ENCODE assay signal across 28 cellular contexts in genomic region chr6:24778878-24779277, GRCh38. TPM values are rescaled to one million over a fixed set of nuclear protein-coding genes. Genes with fewer than 3 reads are reported as not detected.
DNase-seq lines count a peak whose midpoint lies in the region; ATAC-seq, FAIRE-seq and TF ChIP-seq lines count a peak whose summit lies in the region.
"Had no signal": no experiment of that assay in that cellular context is flagged by ENCODE, and none has a peak within 500 bp of the region (broad histone marks: within the 10 kb centered on the region; RNA-seq: fewer than 3 reads in every experiment).

No MANE protein-coding gene starts in this region.

- H3K4me2 ChIP-seq in IMR-90 (ENCODE audit: low read depth, low read length), result no peak overlapping the region

- no peak overlapping the region for H3K18ac ChIP-seq in IMR-90 (ENCODE audit: low read depth, low read length)

- no peak overlapping the region for H3K4me3 ChIP-seq in IMR-90 (ENCODE audit: insufficient read depth, low read depth, low read length)
- no peak overlapping the region for H3K4me3 ChIP-seq in CD8-positive, alpha-beta memory T cell (ENCODE audit: low read length)
- H3K4me3 ChIP-seq: heart right ventricle, lung had no signal

- intact Hi-C loops in activated CD8-positive, alpha-beta T cell treated with anti-CD3 and anti-CD28 coated beads for 36 hours (cut with micrococcal nuclease), result no loop called here
- intact Hi-C loops in IMR-90 (cut with micrococcal nuclease), result loop anchor here (5.0 kb wide), 2 partner anchors 73 to 233 kb away; no protein-coding TSS in a partner anchor

- dilution Hi-C loops in IMR-90 (cut with HindIII; ENCODE audit: low sequenced_read_pairs, unreplicated experiment), result no loop called here

- H2AK5ac ChIP-seq in IMR-90 (ENCODE audit: low read depth, low read length), result no peak overlapping the region

- CTCF ChIA-PET in activated CD8-positive, alpha-beta T cell treated with anti-CD3 and anti-CD28 coated beads, Interleukin-2, amount 10 ng/mL, durations not matched to agents 7 days and 5 days (lab: Charles Lee), result interaction anchor here (1.5 kb wide), 1 partner anchor 213 kb away, joined by 5 read pairs; no protein-coding TSS in a partner anchor
- CTCF ChIA-PET in activated CD8-positive, alpha-beta T cell treated with anti-CD3 and anti-CD28 coated beads for 36 hours (lab: Charles Lee), result interaction anchor here (0.6 to 1.8 kb wide), 4 partner anchors 10 to 291 kb away, joined by 3 to 8 read pairs (median 3); no protein-coding TSS in a partner anchor
- CTCF ChIA-PET in IMR-90 (lab: Yijun Ruan, JAX), result no interaction called here
- CTCF ChIA-PET in CD8-positive, alpha-beta memory T cell (lab: Charles Lee), result interaction anchor here (1.4 kb wide), 1 partner anchor 239 kb away, joined by 3 read pairs; no protein-coding TSS in a partner anchor

- peak overlapping the region; percentile 31 for H2BK5ac ChIP-seq in IMR-90 (ENCODE audit: low read depth, low read length, poor library complexity, severe bottlenecking)

- H3K9me3 Mint-ChIP-seq in activated CD8-positive, alpha-beta T cell treated with anti-CD3 and anti-CD28 coated beads, Interleukin-2, amount 10 ng/mL, durations not matched to agents 7 days and 5 days (ENCODE audit: insufficient read depth), result no peaks in the 10 kb centered on the region
- H3K9me3 Mint-ChIP-seq in activated CD8-positive, alpha-beta T cell treated with anti-CD3 and anti-CD28 coated beads for 36 hours, result no peaks in the 10 kb centered on the region
- H3K9me3 Mint-ChIP-seq in progenitor cell of endocrine pancreas (ENCODE audit: low read depth), result no peaks in the 10 kb centered on the region
- no peaks in the 10 kb centered on the region for H3K9me3 Mint-ChIP-seq in CD8-positive, alpha-beta memory T cell
- H3K9me3 Mint-ChIP-seq: neural progenitor cell had no signal

- TF ChIP-seq RAD21 in IMR-90 (IDR thresholded peaks at IDR 0.05; ENCODE audit: low read length), result no peak

- H3K9me3 ChIP-seq in IMR-90 (ENCODE audit: control insufficient read depth, insufficient read depth, low read length), result no peaks in the 10 kb centered on the region
- no peaks in the 10 kb centered on the region for H3K9me3 ChIP-seq in CD8-positive, alpha-beta memory T cell (ENCODE audit: low read length)
- H3K9me3 ChIP-seq: heart right ventricle had no signal

- POLR2A ChIA-PET in activated CD8-positive, alpha-beta T cell treated with anti-CD3 and anti-CD28 coated beads, Interleukin-2, amount 10 ng/mL, durations not matched to agents 7 days and 5 days (lab: Charles Lee), result interaction anchor here (1.2 kb wide), 1 partner anchor 27 kb away, joined by 4 read pairs; no protein-coding TSS in a partner anchor
- POLR2A ChIA-PET in activated CD8-positive, alpha-beta T cell treated with anti-CD3 and anti-CD28 coated beads for 36 hours (lab: Charles Lee), result interaction anchor here (0.7 to 1.3 kb wide), 2 partner anchors 10 to 60 kb away, joined by 3 to 8 read pairs; partner anchors contain the start of gene C6orf62
- POLR2A ChIA-PET in IMR-90 (lab: Charles Lee; ENCODE audit: unreplicated experiment), result no interaction called here
- POLR2A ChIA-PET in CD8-positive, alpha-beta memory T cell (lab: Charles Lee), result interaction anchor here (1.2 kb wide), 1 partner anchor 239 kb away, joined by 3 read pairs; no protein-coding TSS in a partner anchor

- no peak overlapping the region for H2BK20ac ChIP-seq in IMR-90 (ENCODE audit: low read depth, low read length)

- BruUV-seq in IMR-90 (replicated peaks; lab: Mats Ljungman, UMichigan), result no TSS peak

- no peak overlapping the region for H2BK15ac ChIP-seq in IMR-90 (ENCODE audit: low read depth, low read length)

- H3K4me1 Mint-ChIP-seq in activated CD8-positive, alpha-beta T cell treated with anti-CD3 and anti-CD28 coated beads, Interleukin-2, amount 10 ng/mL, durations not matched to agents 7 days and 5 days (ENCODE audit: low read depth), result peaks cover 44% of the 10 kb centered on the region
- H3K4me1 Mint-ChIP-seq in activated CD8-positive, alpha-beta T cell treated with anti-CD3 and anti-CD28 coated beads for 36 hours (ENCODE audit: low read depth), result peaks cover 25% of the 10 kb centered on the region
- peaks cover 34% of the 10 kb centered on the region for H3K4me1 Mint-ChIP-seq in progenitor cell of endocrine pancreas (ENCODE audit: low read depth)
- peaks cover 28 to 43% (median 36%) of the 10 kb centered on the region in 3 donors for H3K4me1 Mint-ChIP-seq in CD8-positive, alpha-beta memory T cell

- H3K9me1 ChIP-seq in IMR-90 (ENCODE audit: insufficient read depth, low read length), result no peaks in the 10 kb centered on the region

- H4K8ac ChIP-seq in IMR-90 (ENCODE audit: low read depth in 2 of 2, low read length in 2 of 2), result peak overlapping the region in 1 of 2 experiments; percentile 49; a peak in 1 of 4 replicates

- no peak overlapping the region for H3K9ac ChIP-seq in IMR-90 (ENCODE audit: low read depth, low read length)
- H3K9ac ChIP-seq: neural progenitor cell had no signal

- no peak overlapping the region; the same call in 1 of the 2 replicates for H2BK120ac ChIP-seq in IMR-90 (ENCODE audit: low read depth, low read length)

- H3K79me1 ChIP-seq in IMR-90 (ENCODE audit: low read depth in 1 of 2, low read length in 2 of 2), result peaks cover 9 to 21% of the 10 kb centered on the region in 2 experiments; a peak in 1 of 4 replicates

- in situ Hi-C loops in IMR-90 (cut with MboI; ENCODE audit: low sequenced_read_pairs), result no loop called here

- no peak overlapping the region for H3K4ac ChIP-seq in IMR-90 (ENCODE audit: low read depth, low read length)

- H4K91ac ChIP-seq in IMR-90 (ENCODE audit: insufficient read depth, low read depth, low read length), result no peak overlapping the region

- TF ChIP-seq POLR2A in IMR-90 (IDR thresholded peaks at IDR 0.05; ENCODE audit: low read depth, low read length) (no peak), GM12891 (IDR thresholded peaks at IDR 0.05; ENCODE audit: low read depth, low read length) (no peak)

- H4K20me1 ChIP-seq in IMR-90 (ENCODE audit: insufficient read depth, low read length), result peaks cover 11% of the 10 kb centered on the region

- no peak overlapping the region for H3K14ac ChIP-seq in IMR-90 (replicated peaks; ENCODE audit: low read depth, low read length)

- H4K5ac ChIP-seq in IMR-90 (ENCODE audit: low read depth, low read length), result no peak overlapping the region; the same call in 1 of the 2 replicates

- H2AK9ac ChIP-seq in IMR-90 (replicated peaks; ENCODE audit: low read depth, low read length, poor library complexity), result no peak overlapping the region

- peaks cover 6% of the 10 kb centered on the region for H3K4me1 ChIP-seq in IMR-90 (ENCODE audit: control insufficient read depth, insufficient read depth, low read length)
- peaks cover 15% of the 10 kb centered on the region for H3K4me1 ChIP-seq in CD8-positive, alpha-beta memory T cell (ENCODE audit: insufficient read depth, low read length)

- no peak overlapping the region for H3K27ac Mint-ChIP-seq in activated CD8-positive, alpha-beta T cell treated with anti-CD3 and anti-CD28 coated beads, Interleukin-2, amount 10 ng/mL, durations not matched to agents 7 days and 5 days
- no peak overlapping the region for H3K27ac Mint-ChIP-seq in activated CD8-positive, alpha-beta T cell treated with anti-CD3 and anti-CD28 coated beads for 36 hours
- H3K27ac Mint-ChIP-seq in progenitor cell of endocrine pancreas, result peak overlapping the region; percentile 76
- no peak overlapping the region for H3K27ac Mint-ChIP-seq in CD8-positive, alpha-beta memory T cell
- H3K27ac Mint-ChIP-seq: B cell, neural progenitor cell had no signal

- no peak overlapping the region for H3K27ac ChIP-seq in IMR-90 (ENCODE audit: insufficient read depth, low read length)
- peak overlapping the region; percentile 79 for H3K27ac ChIP-seq in VCaP
- no peak overlapping the region for H3K27ac ChIP-seq in CD8-positive, alpha-beta memory T cell (ENCODE audit: low read depth, low read length)
- H3K27ac ChIP-seq: heart right ventricle, neural progenitor cell had no signal

- H3K36me3 ChIP-seq in IMR-90 (ENCODE audit: control insufficient read depth, insufficient read depth, low read length), result peaks cover 2% of the 10 kb centered on the region; the same call in 1 of the 2 replicates
- peaks cover 9% of the 10 kb centered on the region for H3K36me3 ChIP-seq in CD8-positive, alpha-beta memory T cell (ENCODE audit: insufficient read depth, low read length)

- DNase-seq in activated CD8-positive, alpha-beta T cell treated with anti-CD3 and anti-CD28 coated beads, Interleukin-2, amount 10 ng/mL, durations not matched to agents 7 days and 5 days, result no peak
- no peak for DNase-seq in activated CD8-positive, alpha-beta T cell treated with anti-CD3 and anti-CD28 coated beads for 36 hours
- DNase-seq in IMR-90, result no peak
- DNase-seq in progenitor cell of endocrine pancreas (ENCODE audit: low spot score, unreplicated experiment), result no peak
- DNase-seq in occipital lobe (lab: John Stamatoyannopoulos, UW), result no peak
- DNase-seq in CD8-positive, alpha-beta memory T cell, result no peak
- DNase-seq in GM12891 (ENCODE audit: insufficient read length, low spot score), result no peak
- DNase-seq: activated CD4-positive, alpha-beta T cell treated with anti-CD3 and anti-CD28 coated beads for 1 hour; activated naive CD4-positive, alpha-beta T cell treated with anti-CD3 and anti-CD28 coated beads, Interleukin-2, amount 50 U/mL, for 16 hours; anterior cingulate cortex; DMS153; effector memory CD4-positive, alpha-beta T cell; H7; heart right ventricle; NCI-H1105 treated with DMSO at 0.1 percent for 48 hours; NCI-H2029; NCI-H526; stimulated activated naive CD8-positive, alpha-beta T cell treated with anti-CD3 and anti-CD28 coated beads, Interleukin-15, Interleukin-2, amounts not matched to agents 100 U/mL and 50 U/mL, for 24 hours; T-helper 1 cell had no signal

- ATAC-seq in activated CD8-positive, alpha-beta T cell treated with anti-CD3 and anti-CD28 coated beads, Interleukin-2, amount 10 ng/mL, durations not matched to agents 7 days and 5 days, result no peak
- no peak for ATAC-seq in activated CD8-positive, alpha-beta T cell treated with anti-CD3 and anti-CD28 coated beads for 36 hours
- no peak for ATAC-seq in IMR-90 (ENCODE audit: low read depth)
- ATAC-seq: heart right ventricle; stimulated activated naive CD8-positive, alpha-beta T cell treated with anti-CD3 and anti-CD28 coated beads, Interleukin-15, Interleukin-2, amounts not matched to agents 100 U/mL and 50 U/mL, for 24 hours had no signal

- no peaks in the 10 kb centered on the region for H3K27me3 ChIP-seq in IMR-90 (ENCODE audit: control insufficient read depth, insufficient read depth, low read length)
- no peaks in the 10 kb centered on the region for H3K27me3 ChIP-seq in CD8-positive, alpha-beta memory T cell (ENCODE audit: insufficient read depth, low read length, poor library complexity, severe bottlenecking)
- H3K27me3 ChIP-seq: heart right ventricle, neural progenitor cell had no signal

- H3K56ac ChIP-seq in IMR-90 (ENCODE audit: extremely low read depth, insufficient read depth, low read length), result no peak overlapping the region

- peak overlapping the region; percentile 4 for H3K4me3 Mint-ChIP-seq in activated CD8-positive, alpha-beta T cell treated with anti-CD3 and anti-CD28 coated beads, Interleukin-2, amount 10 ng/mL, durations not matched to agents 7 days and 5 days
- no peak overlapping the region for H3K4me3 Mint-ChIP-seq in activated CD8-positive, alpha-beta T cell treated with anti-CD3 and anti-CD28 coated beads for 36 hours
- peak overlapping the region; percentile 46 for H3K4me3 Mint-ChIP-seq in progenitor cell of endocrine pancreas (ENCODE audit: low read depth)
- H3K4me3 Mint-ChIP-seq in CD8-positive, alpha-beta memory T cell, result no peak overlapping the region
- H3K4me3 Mint-ChIP-seq: B cell, neural progenitor cell had no signal

- no peak for FAIRE-seq in GM12891 (lab: Jason Lieb, UNC)
- FAIRE-seq: colon, G401.6 had no signal

- no peaks in the 10 kb centered on the region for H3K27me3 Mint-ChIP-seq in activated CD8-positive, alpha-beta T cell treated with anti-CD3 and anti-CD28 coated beads, Interleukin-2, amount 10 ng/mL, durations not matched to agents 7 days and 5 days (ENCODE audit: low read depth)
- no peaks in the 10 kb centered on the region for H3K27me3 Mint-ChIP-seq in activated CD8-positive, alpha-beta T cell treated with anti-CD3 and anti-CD28 coated beads for 36 hours
- H3K27me3 Mint-ChIP-seq in progenitor cell of endocrine pancreas, result no peaks in the 10 kb centered on the region
- H3K27me3 Mint-ChIP-seq in CD8-positive, alpha-beta memory T cell, result peaks cover 0 to 3% of the 10 kb centered on the region in 2 donors
- H3K27me3 Mint-ChIP-seq: B cell had no signal

- no peak overlapping the region for H3K23ac ChIP-seq in IMR-90 (ENCODE audit: low read depth, low read length)

- H2AFZ ChIP-seq in IMR-90 (replicated peaks; ENCODE audit: low read length, poor library complexity), result no peak overlapping the region
- H2AFZ ChIP-seq: neural progenitor cell had no signal

- peaks cover 72% of the 10 kb centered on the region for H3K36me3 Mint-ChIP-seq in activated CD8-positive, alpha-beta T cell treated with anti-CD3 and anti-CD28 coated beads, Interleukin-2, amount 10 ng/mL, durations not matched to agents 7 days and 5 days (ENCODE audit: low read depth)
- H3K36me3 Mint-ChIP-seq in activated CD8-positive, alpha-beta T cell treated with anti-CD3 and anti-CD28 coated beads for 36 hours (ENCODE audit: low read depth), result peaks cover 60% of the 10 kb centered on the region
- H3K36me3 Mint-ChIP-seq in progenitor cell of endocrine pancreas (ENCODE audit: insufficient read depth), result peaks cover 25% of the 10 kb centered on the region
- peaks cover 0 to 34% (median 6%) of the 10 kb centered on the region in 3 donors for H3K36me3 Mint-ChIP-seq in CD8-positive, alpha-beta memory T cell

- no peak for TF ChIP-seq CTCF in activated CD8-positive, alpha-beta T cell treated with anti-CD3 and anti-CD28 coated beads for 36 hours (IDR thresholded peaks at IDR 0.05)
- TF ChIP-seq CTCF in IMR-90 (conservative IDR thresholded peaks at IDR 0.05; ENCODE audit: low read depth, low read length), result no peak
- no peak for TF ChIP-seq CTCF in VCaP (conservative IDR thresholded peaks at IDR 0.05)
- TF ChIP-seq CTCF in progenitor cell of endocrine pancreas (IDR thresholded peaks at IDR 0.05; ENCODE audit: unreplicated experiment), result no peak

RNA-seq across cellular contexts. Expression of gene GMNN, which starts 4.1 kb away (rescaled TPM):
- total RNA-seq in activated CD8-positive, alpha-beta T cell treated with anti-CD3 and anti-CD28 coated beads, Interleukin-2, amount 10 ng/mL, durations not matched to agents 7 days and 5 days, result 10 to 100 TPM; 87.0 to 88.4 TPM
- total RNA-seq in activated CD8-positive, alpha-beta T cell treated with anti-CD3 and anti-CD28 coated beads for 36 hours, result 10 to 100 TPM; 69.2 to 72.6 TPM
- total RNA-seq in IMR-90 (2012; rRNA removed) (19.7 and 33.1 TPM in 2 replicates), progenitor cell of endocrine pancreas (65.4 and 69.2 TPM in 2 replicates), occipital lobe (8.1 TPM)
- polyA plus RNA-seq in IMR-90 (2012; rRNA removed), result 21.1 and 22.2 TPM in 2 replicates
- polyA plus RNA-seq in IMR-90 (2012; cell fraction: cytosol; rRNA removed), result 9.6 and 10.8 TPM in 2 replicates
- polyA plus RNA-seq in IMR-90 (2012; cell fraction: nucleus; rRNA removed; ENCODE audit: low replicate concordance), result 7.2 and 11.2 TPM in 2 replicates
- 10 to 100 TPM; 65.8 to 67.0 TPM for total RNA-seq in CD8-positive, alpha-beta memory T cell
- polyA plus RNA-seq in CD8-positive, alpha-beta memory T cell, result 6.8 TPM
- polyA plus RNA-seq in GM12891 (2012; ENCODE audit: low read depth, missing spikeins), result 38.9 TPM

RNA-seq across cellular contexts. Expression of gene ARMH2, which starts 19.8 kb away (rescaled TPM):
- total RNA-seq in activated CD8-positive, alpha-beta T cell treated with anti-CD3 and anti-CD28 coated beads, Interleukin-2, amount 10 ng/mL, durations not matched to agents 7 days and 5 days, result 1 to 10 TPM in 1 of 2 experiments, under 1 TPM in 1; 0.97 to 1.7 TPM
- total RNA-seq in activated CD8-positive, alpha-beta T cell treated with anti-CD3 and anti-CD28 coated beads for 36 hours, result under 1 TPM in 1 of 2 experiments, not detected in 1; 0.40 TPM
- total RNA-seq in IMR-90 (2012; rRNA removed) (not detected in 2 replicates), progenitor cell of endocrine pancreas (not detected in 2 replicates), occipital lobe (not detected)
- polyA plus RNA-seq in IMR-90 (2012; rRNA removed), result not detected in 2 replicates
- not detected in 2 replicates for polyA plus RNA-seq in IMR-90 (2012; cell fraction: cytosol; rRNA removed)
- polyA plus RNA-seq in IMR-90 (2012; cell fraction: nucleus; rRNA removed; ENCODE audit: low replicate concordance), result not detected in 2 replicates
- total RNA-seq in CD8-positive, alpha-beta memory T cell, result under 1 TPM in 1 of 2 experiments, not detected in 1; 0.55 TPM
- 0.78 TPM for polyA plus RNA-seq in CD8-positive, alpha-beta memory T cell
- polyA plus RNA-seq in GM12891 (2012; ENCODE audit: low read depth, missing spikeins), result not detected
- total RNA-seq: epithelial cell of proximal tubule, H7, heart right ventricle, mucosa of gallbladder, pulmonary artery endothelial cell had no signal
- polyA plus RNA-seq: heart right ventricle had no signal

RNA-seq across cellular contexts. Expression of gene C6orf62, which starts 59.9 kb away (rescaled TPM):
- 100 to 1,000 TPM; 121 to 128 TPM for total RNA-seq in activated CD8-positive, alpha-beta T cell treated with anti-CD3 and anti-CD28 coated beads, Interleukin-2, amount 10 ng/mL, durations not matched to agents 7 days and 5 days
- 100 to 1,000 TPM; 103 to 106 TPM for total RNA-seq in activated CD8-positive, alpha-beta T cell treated with anti-CD3 and anti-CD28 coated beads for 36 hours
- 50.7 and 65.3 TPM in 2 replicates for total RNA-seq in IMR-90 (2012; rRNA removed)
- polyA plus RNA-seq in IMR-90 (2012; rRNA removed), result 37.4 and 47.5 TPM in 2 replicates
- 13.9 and 19.9 TPM in 2 replicates for polyA plus RNA-seq in IMR-90 (2012; cell fraction: cytosol; rRNA removed)
- 15.9 and 35.5 TPM in 2 replicates for polyA plus RNA-seq in IMR-90 (2012; cell fraction: nucleus; rRNA removed; ENCODE audit: low replicate concordance)
- 88.6 and 90.0 TPM in 2 replicates for total RNA-seq in progenitor cell of endocrine pancreas
- 86.7 TPM for total RNA-seq in occipital lobe
- 10 to 100 TPM; 95.1 to 95.6 TPM for total RNA-seq in CD8-positive, alpha-beta memory T cell
- polyA plus RNA-seq in CD8-positive, alpha-beta memory T cell, result 120 TPM
- polyA plus RNA-seq in GM12891 (2012; ENCODE audit: low read depth, missing spikeins), result 51.0 TPM

Comparison
In these comparisons a context has a peak if more than half of its experiments do, and no peak if none do; other contexts are left out.
1. H3K4me3 Mint-ChIP-seq: peak in activated CD8-positive, alpha-beta T cell treated with anti-CD3 and anti-CD28 coated beads, Interleukin-2, amount 10 ng/mL, durations not matched to agents 7 days and 5 days (single experiment) and progenitor cell of endocrine pancreas (single experiment); none in activated CD8-positive, alpha-beta T cell treated with anti-CD3 and anti-CD28 coated beads for 36 hours (single experiment) and CD8-positive, alpha-beta memory T cell (0 of 7).